Comparison of ENCODE assay signal across 35 cellular contexts in genomic region chr17:41518031-41518430, GRCh38. TPM values are rescaled to one million over a fixed set of nuclear protein-coding genes. Genes with fewer than 3 reads are reported as not detected.
DNase-seq lines count a peak whose midpoint lies in the region; TF ChIP-seq lines count a peak whose summit lies in the region.
"Had no signal": no experiment of that assay in that cellular context is flagged by ENCODE, and none has a peak within 500 bp of the region (broad histone marks: within the 10 kb centered on the region; RNA-seq: fewer than 3 reads in every experiment).

No MANE protein-coding gene starts in this region.

- H3K4ac ChIP-seq in neuronal stem cell (ENCODE audit: low read length) = no peak overlapping the region

- no peak overlapping the region for H2AK5ac ChIP-seq in neuronal stem cell (ENCODE audit: low read depth, low read length)

- no peak overlapping the region for H3K14ac ChIP-seq in neuronal stem cell (ENCODE audit: low read length)

- no CpG with 5 or more reads among the region's 3 CpGs for WGBS in neuronal stem cell (ENCODE audit: extremely low coverage in 2 of 2, insufficient read length in 2 of 2, insufficient replicate concordance in 1 of 2), 2 donors

- H3K79me1 ChIP-seq in neuronal stem cell (ENCODE audit: low read depth, low read length) = no peaks in the 10 kb centered on the region

- TF ChIP-seq POLR2A in breast epithelium (IDR thresholded peaks at IDR 0.05) = no peak

- no peak overlapping the region for H3K23ac ChIP-seq in neuronal stem cell (ENCODE audit: low read depth, low read length, poor library complexity)

- H3K27me3 Mint-ChIP-seq in activated T-helper 2 cell treated with anti-CD3 and anti-CD28 coated beads, Interferon-gamma antibody, Interleukin-2, Interleukin-4, amounts not matched to agents 10 μg/mL and 5 μg/mL and 100 μg/mL, durations not matched to agents 14 hours and 24 hours and 36 hours (ENCODE audit: low read depth) = no peaks in the 10 kb centered on the region
- H3K27me3 Mint-ChIP-seq: activated naive CD8-positive, alpha-beta T cell had no signal

- H2BK15ac ChIP-seq in neuronal stem cell (ENCODE audit: low read length) = peak overlapping the region; percentile 5

- no peaks in the 10 kb centered on the region for H3K27me3 ChIP-seq in breast epithelium
- H3K27me3 ChIP-seq in neuronal stem cell (ENCODE audit: control insufficient read depth in 3 of 3, insufficient read depth in 3 of 3, low read depth in 1 of 3, low read length in 3 of 3) = no peaks in the 10 kb centered on the region

- no peaks in the 10 kb centered on the region for H3K36me3 Mint-ChIP-seq in activated T-helper 2 cell treated with anti-CD3 and anti-CD28 coated beads, Interferon-gamma antibody, Interleukin-2, Interleukin-4, amounts not matched to agents 10 μg/mL and 5 μg/mL and 100 μg/mL, durations not matched to agents 14 hours and 24 hours and 36 hours (ENCODE audit: low read depth)
- H3K36me3 Mint-ChIP-seq: activated naive CD8-positive, alpha-beta T cell; CD14-positive monocyte; stimulated activated naive B cell treated with anti-CD40 and anti-IgM and Interleukin-4, amounts not matched to agents 10 μg/mL and 1 μg/mL and 100 μg/mL, for 72 hours had no signal

- H3K27ac ChIP-seq in breast epithelium = peak overlapping the region; percentile 63 to 89
- H3K27ac ChIP-seq in neuronal stem cell (replicated peaks; ENCODE audit: low read length) = no peak overlapping the region
- H3K27ac ChIP-seq: 22Rv1, GM23248, WERI-Rb-1 had no signal

- H2BK120ac ChIP-seq in neuronal stem cell (ENCODE audit: low read depth, low read length) = no peak overlapping the region

- H3K4me2 ChIP-seq in neuronal stem cell (ENCODE audit: insufficient read depth, low read length, poor library complexity, severe bottlenecking) = no peak overlapping the region

- H3K4me1 Mint-ChIP-seq in activated T-helper 2 cell treated with anti-CD3 and anti-CD28 coated beads, Interferon-gamma antibody, Interleukin-2, Interleukin-4, amounts not matched to agents 10 μg/mL and 5 μg/mL and 100 μg/mL, durations not matched to agents 14 hours and 24 hours and 36 hours (ENCODE audit: low read depth) = no peaks in the 10 kb centered on the region
- H3K4me1 Mint-ChIP-seq: stimulated activated naive B cell treated with anti-CD40 and anti-IgM and Interleukin-4, amounts not matched to agents 10 μg/mL and 1 μg/mL and 100 μg/mL, for 72 hours had no signal

- no peak overlapping the region for H4K8ac ChIP-seq in neuronal stem cell (ENCODE audit: low read depth, low read length)

- H3K4me1 ChIP-seq in breast epithelium = peaks cover 0 to 6% of the 10 kb centered on the region in 2 donors
- peaks cover 0 to 2% of the 10 kb centered on the region in 2 donors for H3K4me1 ChIP-seq in neuronal stem cell (ENCODE audit: control insufficient read depth in 2 of 2, insufficient read depth in 1 of 2, low read depth in 1 of 2, low read length in 2 of 2)

- no peaks in the 10 kb centered on the region for H3K9me3 ChIP-seq in breast epithelium
- H3K9me3 ChIP-seq in neuronal stem cell (replicated peaks in 1 of 2; ENCODE audit: control insufficient read depth in 2 of 2, insufficient read depth in 1 of 2, low read depth in 1 of 2, low read length in 2 of 2) = no peaks in the 10 kb centered on the region

- H3K4me3 ChIP-seq in breast epithelium (peak overlapping the region in 2 of 3 donors; percentile 54 to 60), neuronal stem cell (ENCODE audit: low read length in 2 of 2) (no peak overlapping the region)
- H3K4me3 ChIP-seq: GM23248 had no signal

- no peak overlapping the region for H2BK5ac ChIP-seq in neuronal stem cell (ENCODE audit: low read length)

- H3K36me3 ChIP-seq in breast epithelium = no peaks in the 10 kb centered on the region
- peaks cover 0 to 2% of the 10 kb centered on the region in 2 donors for H3K36me3 ChIP-seq in neuronal stem cell (replicated peaks in 1 of 2; ENCODE audit: control insufficient read depth in 2 of 2, insufficient read depth in 2 of 2, low read length in 2 of 2)
- H3K36me3 ChIP-seq: WERI-Rb-1 had no signal

- DNase-seq in DMS53 (lab: John Stamatoyannopoulos, UW) = peak; percentile 33
- DNase-seq in DMS53 treated with DMSO at 0.1 percent for 48 hours (lab: John Stamatoyannopoulos, UW; ENCODE audit: unreplicated experiment) = no peak
- DNase-seq in NCI-H69 (lab: John Stamatoyannopoulos, UW) = peak; percentile 53
- DNase-seq in breast epithelium (ENCODE audit: low spot score in 2 of 2) = no peak
- DNase-seq in neuronal stem cell (ENCODE audit: low spot score) = no peak
- no peak for DNase-seq in activated T-helper 2 cell treated with anti-CD3 and anti-CD28 coated beads, Interferon-gamma antibody, Interleukin-2, Interleukin-4, amounts not matched to agents 10 μg/mL and 5 μg/mL and 100 μg/mL, durations not matched to agents 14 hours and 24 hours and 36 hours (ENCODE audit: low spot score)
- DNase-seq in stimulated activated CD8-positive, alpha-beta memory T cell treated with anti-CD3 and anti-CD28 coated beads, Interleukin-4, amount 100 ng/mL, for 48 hours = no peak
- no peak for DNase-seq in HCEC 1CT
- DNase-seq: activated CD4-positive, alpha-beta T cell treated with anti-CD3 and anti-CD28 coated beads for 48 hours; activated effector memory CD4-positive, alpha-beta T cell treated with Interleukin-2 at 50 U/mL for 16 hours; activated T-cell treated with anti-CD3 and anti-CD28 coated beads for 4 hours; anterior cingulate cortex; GM23248; HFFc6; KBM-7; mesenchymal stem cell; NCI-H2107; NCI-H524; nephron progenitor cell; stimulated activated naive B cell treated with anti-CD40 and anti-IgM and Interleukin-4, amounts not matched to agents 10 μg/mL and 1 μg/mL and 100 μg/mL, for 72 hours; substantia nigra; T1000; WERI-Rb-1 had no signal

- no peak overlapping the region for H3K27ac Mint-ChIP-seq in activated T-helper 2 cell treated with anti-CD3 and anti-CD28 coated beads, Interferon-gamma antibody, Interleukin-2, Interleukin-4, amounts not matched to agents 10 μg/mL and 5 μg/mL and 100 μg/mL, durations not matched to agents 14 hours and 24 hours and 36 hours
- H3K27ac Mint-ChIP-seq: activated naive CD8-positive, alpha-beta T cell; CD14-positive monocyte; HFFc6; nephron progenitor cell; stimulated activated naive B cell treated with anti-CD40 and anti-IgM and Interleukin-4, amounts not matched to agents 10 μg/mL and 1 μg/mL and 100 μg/mL, for 72 hours had no signal

- H2AFZ ChIP-seq in neuronal stem cell (ENCODE audit: low read length) = no peak overlapping the region
- H2AFZ ChIP-seq: GM23248 had no signal

- TF ChIP-seq CTCF in breast epithelium (IDR thresholded peaks at IDR 0.05) = no peak

- H4K91ac ChIP-seq in neuronal stem cell (ENCODE audit: low read depth, low read length, poor library complexity) = no peak overlapping the region

- no peak overlapping the region for H3K9ac ChIP-seq in neuronal stem cell (ENCODE audit: low read depth, low read length, poor library complexity)
- H3K9ac ChIP-seq: GM23248 had no signal

- H3K9me3 Mint-ChIP-seq in activated T-helper 2 cell treated with anti-CD3 and anti-CD28 coated beads, Interferon-gamma antibody, Interleukin-2, Interleukin-4, amounts not matched to agents 10 μg/mL and 5 μg/mL and 100 μg/mL, durations not matched to agents 14 hours and 24 hours and 36 hours = no peaks in the 10 kb centered on the region
- H3K9me3 Mint-ChIP-seq: CD14-positive monocyte; HFFc6; nephron progenitor cell; stimulated activated naive B cell treated with anti-CD40 and anti-IgM and Interleukin-4, amounts not matched to agents 10 μg/mL and 1 μg/mL and 100 μg/mL, for 72 hours had no signal

- no peak overlapping the region for H3K18ac ChIP-seq in neuronal stem cell (ENCODE audit: low read length)

- H2BK12ac ChIP-seq in neuronal stem cell (ENCODE audit: low read length) = no peak overlapping the region

- H3K4me3 Mint-ChIP-seq in activated T-helper 2 cell treated with anti-CD3 and anti-CD28 coated beads, Interferon-gamma antibody, Interleukin-2, Interleukin-4, amounts not matched to agents 10 μg/mL and 5 μg/mL and 100 μg/mL, durations not matched to agents 14 hours and 24 hours and 36 hours (ENCODE audit: low read depth) = no peak overlapping the region
- H3K4me3 Mint-ChIP-seq: activated naive CD8-positive, alpha-beta T cell; CD14-positive monocyte; HFFc6; nephron progenitor cell; stimulated activated naive B cell treated with anti-CD40 and anti-IgM and Interleukin-4, amounts not matched to agents 10 μg/mL and 1 μg/mL and 100 μg/mL, for 72 hours had no signal

- intact Hi-C loops in breast epithelium (cut with DNase I; ENCODE audit: low total_unique reads) = no loop called here
- intact Hi-C loops in activated T-helper 2 cell treated with anti-CD3 and anti-CD28 coated beads, Interferon-gamma antibody, Interleukin-2, Interleukin-4, amounts not matched to agents 10 μg/mL and 5 μg/mL and 100 μg/mL, durations not matched to agents 14 hours and 24 hours and 36 hours (cut with micrococcal nuclease) = no loop called here

RNA-seq across cellular contexts. Expression of gene KRT15, which starts 0.7 kb away (rescaled TPM):
- 1,000 to 10,000 TPM in 1 of 3 donors, 100 to 1,000 TPM in 1, under 1 TPM in 1; 0.80 to 2,244 (median 331) TPM for total RNA-seq in breast epithelium
- polyA plus RNA-seq in neuronal stem cell (2013, experiment 1 of 2) = 0.01 TPM
- 0.01 TPM for polyA plus RNA-seq in neuronal stem cell (2013, experiment 2 of 2)
- total RNA-seq in activated T-helper 2 cell treated with anti-CD3 and anti-CD28 coated beads, Interferon-gamma antibody, Interleukin-2, Interleukin-4, amounts not matched to agents 10 μg/mL and 5 μg/mL and 100 μg/mL, durations not matched to agents 14 hours and 24 hours and 36 hours = not detected in 2 replicates
- total RNA-seq: osteocyte, skeletal muscle tissue had no signal
- polyA plus RNA-seq: CD14-positive monocyte had no signal

RNA-seq across cellular contexts. Expression of gene KRT19, which starts 10.1 kb away (rescaled TPM):
- total RNA-seq in breast epithelium = 1,000 to 10,000 TPM in 1 of 3 donors, 100 to 1,000 TPM in 1, 1 to 10 TPM in 1; 6.7 to 1,011 (median 375) TPM
- 106 TPM for polyA plus RNA-seq in neuronal stem cell (2013, experiment 1 of 2)
- polyA plus RNA-seq in neuronal stem cell (2013, experiment 2 of 2) = 103 TPM
- total RNA-seq in activated T-helper 2 cell treated with anti-CD3 and anti-CD28 coated beads, Interferon-gamma antibody, Interleukin-2, Interleukin-4, amounts not matched to agents 10 μg/mL and 5 μg/mL and 100 μg/mL, durations not matched to agents 14 hours and 24 hours and 36 hours = not detected in 2 replicates
- total RNA-seq: SK-MEL-5, skeletal muscle tissue had no signal
- polyA plus RNA-seq: CD14-positive monocyte had no signal

RNA-seq across cellular contexts. Expression of gene KRT13, which starts 12.6 kb away (rescaled TPM):
- total RNA-seq in breast epithelium = 1 to 10 TPM in 1 of 3 donors, not detected in 2; 1.6 TPM
- polyA plus RNA-seq in neuronal stem cell (2013, experiment 1 of 2) = 0.01 TPM
- not detected for polyA plus RNA-seq in neuronal stem cell (2013, experiment 2 of 2)
- not detected in 2 replicates for total RNA-seq in activated T-helper 2 cell treated with anti-CD3 and anti-CD28 coated beads, Interferon-gamma antibody, Interleukin-2, Interleukin-4, amounts not matched to agents 10 μg/mL and 5 μg/mL and 100 μg/mL, durations not matched to agents 14 hours and 24 hours and 36 hours
- total RNA-seq: glomerular endothelial cell, GM23248, HFFc6, HT1080, left lobe of liver, osteocyte, renal cortical epithelial cell, SK-MEL-5, skeletal muscle tissue had no signal
- polyA plus RNA-seq: CD14-positive monocyte, GM23248 had no signal

RNA-seq across cellular contexts. Expression of gene KRT36, which starts 28.3 kb away (rescaled TPM):
- not detected for total RNA-seq in breast epithelium
- not detected for polyA plus RNA-seq in neuronal stem cell (2013, experiment 1 of 2)
- polyA plus RNA-seq in neuronal stem cell (2013, experiment 2 of 2) = not detected
- total RNA-seq in activated T-helper 2 cell treated with anti-CD3 and anti-CD28 coated beads, Interferon-gamma antibody, Interleukin-2, Interleukin-4, amounts not matched to agents 10 μg/mL and 5 μg/mL and 100 μg/mL, durations not matched to agents 14 hours and 24 hours and 36 hours = not detected in 2 replicates
- total RNA-seq: glomerular endothelial cell, GM23248, HFFc6, HT1080, left lobe of liver, osteocyte, renal cortical epithelial cell, SK-MEL-5, skeletal muscle tissue, ureter had no signal
- polyA plus RNA-seq: GM23248 had no signal

RNA-seq across cellular contexts. Expression of gene KRT35, which starts 37.1 kb away (rescaled TPM):
- total RNA-seq in breast epithelium = not detected
- not detected for polyA plus RNA-seq in neuronal stem cell (2013, experiment 1 of 2)
- not detected for polyA plus RNA-seq in neuronal stem cell (2013, experiment 2 of 2)
- total RNA-seq in activated T-helper 2 cell treated with anti-CD3 and anti-CD28 coated beads, Interferon-gamma antibody, Interleukin-2, Interleukin-4, amounts not matched to agents 10 μg/mL and 5 μg/mL and 100 μg/mL, durations not matched to agents 14 hours and 24 hours and 36 hours = not detected in 2 replicates
- total RNA-seq: glomerular endothelial cell, GM23248, HFFc6, HT1080, left lobe of liver, M059J, osteocyte, renal cortical epithelial cell, SK-MEL-5, skeletal muscle tissue, ureter had no signal
- polyA plus RNA-seq: CD14-positive monocyte, GM23248 had no signal

Comparison
In these comparisons a context has a peak if more than half of its experiments do, and no peak if none do; other contexts are left out.
1. DNase-seq: peak in DMS53 (single experiment) and NCI-H69 (single experiment); none in DMS53 treated with DMSO at 0.1 percent for 48 hours (single experiment), breast epithelium (0 of 2), neuronal stem cell (single experiment), activated T-helper 2 cell treated with anti-CD3 and anti-CD28 coated beads, Interferon-gamma antibody, Interleukin-2, Interleukin-4, amounts not matched to agents 10 μg/mL and 5 μg/mL and 100 μg/mL, durations not matched to agents 14 hours and 24 hours and 36 hours (single experiment), stimulated activated CD8-positive, alpha-beta memory T cell treated with anti-CD3 and anti-CD28 coated beads, Interleukin-4, amount 100 ng/mL, for 48 hours (single experiment) and HCEC 1CT (single experiment).
2. H3K4me3 ChIP-seq: peak in breast epithelium (2 of 3); none in neuronal stem cell (0 of 2).